16 cellular contexts compared by ENCODE assay signal in the genomic region with DNA sequence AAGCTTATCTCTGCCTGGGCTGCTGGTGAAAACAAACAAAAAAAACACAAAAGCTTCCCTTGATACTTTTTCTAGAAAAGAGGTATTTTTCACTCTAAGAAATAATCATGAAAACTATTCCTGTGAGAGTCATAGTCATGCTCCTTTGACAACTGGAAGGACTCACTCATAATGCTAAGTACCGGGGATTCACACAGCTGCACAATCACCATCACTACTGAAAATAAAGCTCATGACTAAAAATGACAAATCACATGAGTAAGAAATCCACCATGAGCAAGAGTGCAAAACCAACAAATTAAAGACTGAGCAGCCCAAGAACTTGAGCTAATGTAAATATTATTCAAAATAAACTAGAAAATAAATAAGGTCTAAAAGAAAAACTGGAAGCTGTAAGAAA. TPM values are rescaled to one million over a fixed set of nuclear protein-coding genes. Genes with fewer than 3 reads are reported as not detected.
DNase-seq lines count a peak whose midpoint lies in the region; ATAC-seq, FAIRE-seq and TF ChIP-seq lines count a peak whose summit lies in the region.
"Had no signal": no experiment of that assay in that cellular context is flagged by ENCODE, and none has a peak within 500 bp of the region (broad histone marks: within the 10 kb centered on the region; RNA-seq: fewer than 3 reads in every experiment).

No MANE protein-coding gene starts in this region.

- DNase-seq in A549 (ENCODE audit: low read depth in 1 of 2, low spot score in 1 of 2) (no peak), endothelial cell of umbilical vein (ENCODE audit: low read depth, low spot score) (peak; percentile 9), NCI-H1092 treated with DMSO at 0.1 percent for 48 hours (lab: John Stamatoyannopoulos, UW) (no peak), NOMO-1 (lab: John Stamatoyannopoulos, UW; ENCODE audit: unreplicated experiment in 2 of 2) (no peak)
- no peak for DNase-seq in activated effector memory CD4-positive, alpha-beta T cell treated with Interleukin-2 at 50 U/mL for 16 hours
- DNase-seq: activated gamma-delta T cell; effector CD8-positive, alpha-beta T cell; KG1; kidney; NCI-H69; pancreas had no signal

- no peak for TF ChIP-seq RAD21 in A549 (conservative IDR thresholded peaks at IDR 0.05 in 1 of 2, IDR thresholded peaks at IDR 0.05 in 1 of 2)

- H4K20me1 ChIP-seq in endothelial cell of umbilical vein (replicated peaks; ENCODE audit: control insufficient read depth, extremely low read depth, insufficient read depth, low read length): no peaks in the 10 kb centered on the region
- H4K20me1 ChIP-seq: BLaER1 had no signal

- TF ChIP-seq POLR2A in A549 (IDR thresholded peaks at IDR 0.05; ENCODE audit: low read length) (no peak), endothelial cell of umbilical vein (IDR thresholded peaks at IDR 0.05; ENCODE audit: low read depth, low read length) (no peak)

- ATAC-seq in A549 (no peak), GM18861 (IDR thresholded peaks at IDR 0.05; ENCODE audit: unreplicated experiment) (peak; percentile 54), HG03354 (IDR thresholded peaks at IDR 0.05; ENCODE audit: poor library complexity, severe bottlenecking, unreplicated experiment) (peak; percentile 53), GM18873 (IDR thresholded peaks at IDR 0.05; ENCODE audit: low FRiP score, unreplicated experiment) (no peak)
- ATAC-seq: pancreas had no signal

- peak; percentile 28 for FAIRE-seq in A549 (lab: Jason Lieb, UNC)
- FAIRE-seq in endothelial cell of umbilical vein (lab: Jason Lieb, UNC): no peak

- H3K4me1 ChIP-seq in A549 (0 out of 3 replicates have a peak, but pooled peaks cover 2% of the 10 kb centered on the region), endothelial cell of umbilical vein (ENCODE audit: control insufficient read depth, extremely low read depth, insufficient read depth, low read length) (no peaks in the 10 kb centered on the region)
- H3K4me1 ChIP-seq: BLaER1, pancreas had no signal

- H3K9me3 ChIP-seq in A549 (no peaks in the 10 kb centered on the region), endothelial cell of umbilical vein (replicated peaks; ENCODE audit: control insufficient read depth, insufficient read depth, low read length) (no peaks in the 10 kb centered on the region)
- H3K9me3 ChIP-seq: BLaER1, pancreas had no signal

- H3K27ac ChIP-seq in A549 (no peak overlapping the region), endothelial cell of umbilical vein (ENCODE audit: insufficient read depth, low read depth, low read length) (no peak overlapping the region)
- H3K27ac ChIP-seq: BLaER1, pancreas had no signal

- H3K9me1 ChIP-seq in endothelial cell of umbilical vein (replicated peaks; ENCODE audit: control insufficient read depth, extremely low read depth, insufficient read depth, low read length): no peaks in the 10 kb centered on the region

- POLR2A ChIA-PET in A549 (lab: Yijun Ruan, JAX) (no interaction called here), endothelial cell of umbilical vein (lab: Charles Lee) (no interaction called here)

- WGBS in A549 (ENCODE audit: missing lambda C conversion rate): 38% methylated on average over 1 of the region's 1 CpG

- H3K27me3 ChIP-seq in endothelial cell of umbilical vein (ENCODE audit: control insufficient read depth in 2 of 2, insufficient read depth in 2 of 2, low read length in 2 of 2): no peaks in the 10 kb centered on the region
- H3K27me3 ChIP-seq: BLaER1, pancreas had no signal

- CTCF ChIA-PET in A549 (lab: Yijun Ruan, JAX): interaction anchor here (1.2 kb wide), 2 partner anchors 26 to 63 kb away, joined by 3 to 4 read pairs; no protein-coding TSS in a partner anchor
- CTCF ChIA-PET in endothelial cell of umbilical vein (lab: Charles Lee): interaction anchor here (1.1 to 2.1 kb wide), 5 partner anchors 11 to 718 kb away, joined by 3 to 7 read pairs (median 5); no protein-coding TSS in a partner anchor

- H3K79me2 ChIP-seq in endothelial cell of umbilical vein (ENCODE audit: control insufficient read depth, insufficient read depth, low read length): no peaks in the 10 kb centered on the region

- no TSS peak for BruUV-seq in endothelial cell of umbilical vein (replicated peaks; lab: Mats Ljungman, UMichigan)

- no peak for TF ChIP-seq CTCF in A549 (IDR thresholded peaks at IDR 0.05)
- TF ChIP-seq CTCF in endothelial cell of umbilical vein (IDR thresholded peaks at IDR 0.05; ENCODE audit: extremely low read depth in 1 of 2, insufficient read depth in 1 of 2, low read depth in 1 of 2, low read length in 2 of 2): no peak

- dilution Hi-C loops in endothelial cell of umbilical vein (cut with MboI; ENCODE audit: extremely low pct_ligation_motif_present, low sequenced_read_pairs): no loop called here

- no peak for TF ChIP-seq EP300 in A549 (IDR thresholded peaks at IDR 0.05)

- no peaks in the 10 kb centered on the region for H3K36me3 ChIP-seq in endothelial cell of umbilical vein (ENCODE audit: control insufficient read depth in 2 of 2, extremely low read depth in 1 of 2, insufficient read depth in 2 of 2, low read length in 2 of 2)
- H3K36me3 ChIP-seq: BLaER1, pancreas had no signal

- H2AFZ ChIP-seq in endothelial cell of umbilical vein (ENCODE audit: low read depth, low read length): no peak overlapping the region

- H3K4me2 ChIP-seq in A549 (no peak overlapping the region), endothelial cell of umbilical vein (ENCODE audit: insufficient read depth, low read length) (no peak overlapping the region)
- H3K4me2 ChIP-seq: BLaER1 had no signal

- H3K4me3 ChIP-seq in A549 (no peak overlapping the region), endothelial cell of umbilical vein (replicated peaks in 1 of 3; ENCODE audit: insufficient read depth in 1 of 3, low read depth in 1 of 3, low read length in 3 of 3) (no peak overlapping the region)
- H3K4me3 ChIP-seq: BLaER1, pancreas had no signal

- intact Hi-C loops in endothelial cell of umbilical vein (cut with micrococcal nuclease): no loop called here

- no peak overlapping the region for H3K9ac ChIP-seq in endothelial cell of umbilical vein (replicated peaks; ENCODE audit: extremely low read depth, insufficient read depth, low read length)
- H3K9ac ChIP-seq: BLaER1 had no signal

TF ChIP-seq in A549, 52 proteins besides CTCF, POLR2A, EP300 and RAD21 (continues in another document):
- TF ChIP-seq, protein P1, sequence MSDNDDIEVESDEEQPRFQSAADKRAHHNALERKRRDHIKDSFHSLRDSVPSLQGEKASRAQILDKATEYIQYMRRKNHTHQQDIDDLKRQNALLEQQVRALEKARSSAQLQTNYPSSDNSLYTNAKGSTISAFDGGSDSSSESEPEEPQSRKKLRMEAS (IDR thresholded peaks at IDR 0.05): no peak
- TF ChIP-seq, protein P2, sequence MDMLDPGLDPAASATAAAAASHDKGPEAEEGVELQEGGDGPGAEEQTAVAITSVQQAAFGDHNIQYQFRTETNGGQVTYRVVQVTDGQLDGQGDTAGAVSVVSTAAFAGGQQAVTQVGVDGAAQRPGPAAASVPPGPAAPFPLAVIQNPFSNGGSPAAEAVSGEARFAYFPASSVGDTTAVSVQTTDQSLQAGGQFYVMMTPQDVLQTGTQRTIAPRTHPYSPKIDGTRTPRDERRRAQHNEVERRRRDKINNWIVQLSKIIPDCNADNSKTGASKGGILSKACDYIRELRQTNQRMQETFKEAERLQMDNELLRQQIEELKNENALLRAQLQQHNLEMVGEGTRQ (IDR thresholded peaks at IDR 0.05): no peak

TF ChIP-seq in endothelial cell of umbilical vein, 7 proteins besides CTCF, POLR2A, EP300 and RAD21 (continues in another document):
- no peak for TF ChIP-seq POLR2AphosphoS5 (IDR thresholded peaks at IDR 0.05; ENCODE audit: insufficient read depth, low read depth, low read length)
- TF ChIP-seq JUN (IDR thresholded peaks at IDR 0.05; ENCODE audit: borderline replicate concordance, insufficient read depth, insufficient read length, low read depth): no peak
- TF ChIP-seq MYC (IDR thresholded peaks at IDR 0.05; ENCODE audit: low read depth, low read length): no peak
- no peak for TF ChIP-seq GATA2 (IDR thresholded peaks at IDR 0.05; ENCODE audit: insufficient read depth, insufficient read length, low read depth, low read length)
- no peak for TF ChIP-seq FOS (IDR thresholded peaks at IDR 0.05; ENCODE audit: borderline replicate concordance, insufficient read depth, low read length)

RNA-seq across cellular contexts. Expression of a gene that starts 10.6 kb away (rescaled TPM):
- polyA plus RNA-seq in A549 (2011; rRNA removed) (0.17 and 0.59 TPM in 2 replicates), A549 (2017; fragmentation: RNase III; extraction: RNeasy Plus Mini Kit Qiagen cat#74134 plus additional on column Dnase treatment) (not detected in 3 replicates), endothelial cell of umbilical vein (not detected in 2 replicates)
- not detected in 2 replicates for polyA plus RNA-seq in A549 (2012; cell fraction: cytosol; rRNA removed)
- polyA plus RNA-seq in A549 (2012; cell fraction: nucleus; rRNA removed): not detected in 2 replicates
- not detected in 2 replicates for polyA minus RNA-seq in A549 (2011; rRNA and poly(A)+ RNA removed)
- not detected in 2 replicates for total RNA-seq in endothelial cell of umbilical vein
- polyA plus RNA-seq in endothelial cell of umbilical vein (2011; cell fraction: cytosol; rRNA removed): not detected in 2 replicates
- not detected in 2 replicates for polyA plus RNA-seq in endothelial cell of umbilical vein (2011; cell fraction: nucleus; rRNA removed)
- polyA plus RNA-seq in endothelial cell of umbilical vein (2012): not detected in 2 replicates
- not detected in 2 replicates for polyA minus RNA-seq in endothelial cell of umbilical vein
- polyA minus RNA-seq in endothelial cell of umbilical vein (2011; cell fraction: cytosol; rRNA and poly(A)+ RNA removed): not detected
- not detected in 2 replicates for polyA minus RNA-seq in endothelial cell of umbilical vein (2011; cell fraction: nucleus; rRNA and poly(A)+ RNA removed)
- total RNA-seq: kidney; pancreas; T-helper 2 cell treated with Interferon-gamma antibody and Interleukin-4, amounts not matched to agents 100 ng/mL and 5 ng/mL, for 36 hours had no signal
- polyA plus RNA-seq: pancreas had no signal

RNA-seq across cellular contexts. Expression of a gene that starts 59.9 kb away (rescaled TPM):
- polyA plus RNA-seq in A549 (2011; rRNA removed): 51.4 and 85.8 TPM in 2 replicates
- polyA plus RNA-seq in A549 (2012; cell fraction: cytosol; rRNA removed): 20.5 and 25.0 TPM in 2 replicates
- 15.2 and 17.6 TPM in 2 replicates for polyA plus RNA-seq in A549 (2012; cell fraction: nucleus; rRNA removed)
- polyA plus RNA-seq in A549 (2017; fragmentation: RNase III; extraction: RNeasy Plus Mini Kit Qiagen cat#74134 plus additional on column Dnase treatment): 50.9 to 57.2 TPM (median 56.9 TPM) in 3 replicates
- polyA minus RNA-seq in A549 (2011; rRNA and poly(A)+ RNA removed): 9.2 and 9.5 TPM in 2 replicates
- 22.0 and 28.8 TPM in 2 replicates for total RNA-seq in endothelial cell of umbilical vein
- polyA plus RNA-seq in endothelial cell of umbilical vein: 6.0 and 6.8 TPM in 2 replicates
- polyA plus RNA-seq in endothelial cell of umbilical vein (2011; cell fraction: cytosol; rRNA removed): 12.0 and 12.6 TPM in 2 replicates
- polyA plus RNA-seq in endothelial cell of umbilical vein (2011; cell fraction: nucleus; rRNA removed): 6.7 and 10.6 TPM in 2 replicates
- 23.1 and 26.4 TPM in 2 replicates for polyA plus RNA-seq in endothelial cell of umbilical vein (2012)
- 3.1 and 4.0 TPM in 2 replicates for polyA minus RNA-seq in endothelial cell of umbilical vein
- 30.7 TPM for polyA minus RNA-seq in endothelial cell of umbilical vein (2011; cell fraction: cytosol; rRNA and poly(A)+ RNA removed)
- polyA minus RNA-seq in endothelial cell of umbilical vein (2011; cell fraction: nucleus; rRNA and poly(A)+ RNA removed): 6.5 and 8.9 TPM in 2 replicates

Comparison
In these comparisons a context has a peak if more than half of its experiments do, and no peak if none do; other contexts are left out.
1. ATAC-seq: peak in GM18861 (single experiment) and HG03354 (single experiment); none in A549 (0 of 2) and GM18873 (single experiment).